8 cellular contexts compared by ENCODE assay signal in genomic region chr6:147506704-147507114, GRCh38. TPM values are rescaled to one million over a fixed set of nuclear protein-coding genes. Genes with fewer than 3 reads are reported as not detected.
DNase-seq lines count a peak whose midpoint lies in the region; ATAC-seq, FAIRE-seq and TF ChIP-seq lines count a peak whose summit lies in the region.

No MANE protein-coding gene starts in this region.

- H3K27ac ChIP-seq in HUES64 (ENCODE audit: low read depth, low read length) (no peak overlapping the region), kidney (ENCODE audit: low read depth in 2 of 2, low read length in 2 of 2) (no peak overlapping the region)

- peak; percentile 48 for ATAC-seq in GM19035 (IDR thresholded peaks at IDR 0.05; ENCODE audit: unreplicated experiment)

- peak overlapping the region; percentile 67 for H3K4me3 ChIP-seq in HUES64 (ENCODE audit: low read length)
- peak overlapping the region; percentile 78 to 89 for H3K4me3 ChIP-seq in kidney (ENCODE audit: low read length in 2 of 2)

- WGBS in HUES64: under 1% methylated on average over 30 of the region's 30 CpGs

- H3K9ac ChIP-seq in HUES64 (ENCODE audit: low read depth, low read length) (no peak overlapping the region), kidney (ENCODE audit: low read length in 2 of 2) (peak overlapping the region in 1 of 2 donors; percentile 63)

- H3K36me3 ChIP-seq in HUES64 (ENCODE audit: insufficient read depth, low read length) (no peaks in the 10 kb centered on the region), kidney (ENCODE audit: control insufficient read depth in 1 of 2, insufficient read depth in 2 of 2, low read length in 2 of 2) (no peaks in the 10 kb centered on the region)

- no peaks in the 10 kb centered on the region for H3K9me3 ChIP-seq in HUES64 (ENCODE audit: insufficient read depth, low read depth, low read length)
- H3K9me3 ChIP-seq in kidney (ENCODE audit: control insufficient read depth in 1 of 2, low read length in 2 of 2): no peaks in the 10 kb centered on the region

- DNase-seq in AG20443 (ENCODE audit: low spot score) (peak; percentile 86), SK-N-DZ (ENCODE audit: low spot score) (peak; percentile 41), cerebellar cortex (ENCODE audit: low spot score) (peak; percentile 28), kidney (peak; percentile 82), T-helper 9 cell (no peak)
- DNase-seq in stimulated activated CD4-positive, alpha-beta T cell treated with anti-CD3 and anti-CD28 coated beads, Interleukin-15, amount 100 ng/mL, for 24 hours: peak; percentile 78

- no peak for FAIRE-seq in kidney (lab: Jason Lieb, UNC)

- H3K27me3 ChIP-seq in HUES64 (ENCODE audit: insufficient read depth, low read length): peaks cover 100% of the 10 kb centered on the region

- TF ChIP-seq CTCF in kidney (IDR thresholded peaks at IDR 0.05; ENCODE audit: borderline replicate concordance, extremely low read depth, insufficient read depth): peak; percentile 85

- H3K4me1 ChIP-seq in HUES64 (ENCODE audit: insufficient read depth, low read length) (peaks cover 19% of the 10 kb centered on the region), kidney (ENCODE audit: control insufficient read depth in 1 of 2, insufficient read depth in 1 of 2, low read depth in 1 of 2, low read length in 2 of 2) (peaks cover 3 to 10% of the 10 kb centered on the region in 2 donors)

- intact Hi-C loops in kidney (cut with DNase I): loop anchor here (10.0 kb wide), 1 partner anchor 658 kb away; no protein-coding TSS in a partner anchor

RNA-seq across cellular contexts. Expression of gene SAMD5, which starts 1.8 kb away (rescaled TPM):
- polyA plus RNA-seq in HUES64 (2013, experiment 1 of 2): 0.75 TPM
- 0.38 TPM for polyA plus RNA-seq in HUES64 (2013, experiment 2 of 2)
- polyA plus RNA-seq in SK-N-DZ (2014; cell fraction: cytosol; rRNA removed): not detected in 2 replicates
- not detected in 2 replicates for polyA plus RNA-seq in SK-N-DZ (2014; cell fraction: nucleus; rRNA removed)
- 9.2 TPM for total RNA-seq in kidney
- polyA plus RNA-seq in kidney (ENCODE audit: insufficient read depth, low read depth, low replicate concordance): 11.1 TPM
